In genomic region chr2:11018651-11019185, GRCh38 we compare ENCODE assay signal across 14 cellular contexts.
A peak's percentile ranks its signal among the peaks of the same experiment; 100 is the strongest.
DNase-seq lines count a peak whose midpoint lies in the region; ATAC-seq, FAIRE-seq and TF ChIP-seq lines count a peak whose summit lies in the region.
"Had no signal": no experiment of that assay in that cellular context is flagged by ENCODE, and none has a peak within 500 bp of the region (broad histone marks: within the 10 kb centered on the region; RNA-seq: fewer than 3 reads in every experiment).

No MANE protein-coding gene starts in this region.

- no peak for TF ChIP-seq RAD21 in HepG2 (CRISPR knock-in tag; IDR thresholded peaks at IDR 0.05)

- H3K4me3 ChIP-seq in HepG2 (replicated peaks in 1 of 3; ENCODE audit: insufficient read depth in 1 of 3, low read depth in 2 of 3, low read length in 3 of 3) (no peak overlapping the region), right lobe of liver (no peak overlapping the region)
- H3K4me3 ChIP-seq: BLaER1, GM12878, GM23338 had no signal

- H3K9ac ChIP-seq in HepG2 (ENCODE audit: insufficient read depth, low read depth, low read length) = no peak overlapping the region
- H3K9ac ChIP-seq: BLaER1 had no signal

- H3K9me3 ChIP-seq in HepG2 (ENCODE audit: low read length) (no peaks in the 10 kb centered on the region), right lobe of liver (no peaks in the 10 kb centered on the region)
- H3K9me3 ChIP-seq: Caco-2 had no signal

- ATAC-seq in HepG2 (peak; percentile 32; the same call in 1 of the 3 replicates), right lobe of liver (no peak), HG02588 (IDR thresholded peaks at IDR 0.05; ENCODE audit: unreplicated experiment) (no peak)
- ATAC-seq: GM12878, GM23338 had no signal

- no peak for FAIRE-seq in HepG2 (lab: Jason Lieb, UNC)
- FAIRE-seq: GM12878, GM18507 had no signal

- no peak overlapping the region for H3K4me3 Mint-ChIP-seq in glutamatergic neuron (ENCODE audit: unreplicated experiment)
- no peak overlapping the region for H3K4me3 Mint-ChIP-seq in osteocyte (ENCODE audit: unreplicated experiment)
- H3K4me3 Mint-ChIP-seq: CD8-positive, alpha-beta memory T cell; GM23338; IgD-negative memory B cell had no signal

- no peak for TF ChIP-seq POLR2A in HepG2 (IDR thresholded peaks at IDR 0.05; ENCODE audit: insufficient read depth in 1 of 2, low read depth in 2 of 2, low read length in 2 of 2)
- no peak for TF ChIP-seq POLR2A in right lobe of liver (IDR thresholded peaks at IDR 0.05)

- peaks cover 7% of the 10 kb centered on the region for H3K4me1 Mint-ChIP-seq in glutamatergic neuron (ENCODE audit: low read depth, unreplicated experiment)
- no peaks in the 10 kb centered on the region for H3K4me1 Mint-ChIP-seq in osteocyte (ENCODE audit: unreplicated experiment)
- H3K4me1 Mint-ChIP-seq: CD8-positive, alpha-beta memory T cell had no signal

- intact Hi-C loops in HepG2 (cut with micrococcal nuclease; ENCODE audit: unreplicated experiment) (no loop called here), right lobe of liver (cut with DNase I) (no loop called here)

- CTCF ChIA-PET in HepG2 (lab: Yijun Ruan, JAX; ENCODE audit: low intra/inter-chr PET ratio, low total read pairs) = no interaction called here

- POLR2A ChIA-PET in HepG2 (lab: Yijun Ruan, JAX) = no interaction called here

- H3K4me1 ChIP-seq in HepG2 (ENCODE audit: insufficient read depth, low read length) (no peaks in the 10 kb centered on the region), right lobe of liver (no peaks in the 10 kb centered on the region)
- H3K4me1 ChIP-seq: BLaER1, Caco-2 had no signal

- H2AFZ ChIP-seq in HepG2 (ENCODE audit: low read length) = no peak overlapping the region
- H2AFZ ChIP-seq: GM23338 had no signal

- BruUV-seq in HepG2 (replicated peaks; lab: Mats Ljungman, UMichigan) = no TSS peak

- H3K27ac Mint-ChIP-seq in glutamatergic neuron (ENCODE audit: unreplicated experiment) (peak overlapping the region; percentile 44), osteocyte (ENCODE audit: unreplicated experiment) (no peak overlapping the region)
- H3K27ac Mint-ChIP-seq: GM23338, IgD-negative memory B cell had no signal

- no peak for TF ChIP-seq CTCF in HepG2 (CRISPR knock-in tag; IDR thresholded peaks at IDR 0.05)
- TF ChIP-seq CTCF in right lobe of liver (IDR thresholded peaks at IDR 0.05) = no peak
- no peak for TF ChIP-seq CTCF in glutamatergic neuron (IDR thresholded peaks at IDR 0.05; ENCODE audit: partially characterized antibody, unreplicated experiment)
- TF ChIP-seq CTCF in osteocyte (IDR thresholded peaks at IDR 0.05) = no peak

- H3K27ac ChIP-seq in HepG2 (ENCODE audit: extremely low read length, insufficient read depth, low read length) = no peak overlapping the region
- no peak overlapping the region for H3K27ac ChIP-seq in right lobe of liver
- H3K27ac ChIP-seq: BLaER1 had no signal

- H3K9me3 Mint-ChIP-seq in glutamatergic neuron (ENCODE audit: unreplicated experiment) = peaks cover 2% of the 10 kb centered on the region
- H3K9me3 Mint-ChIP-seq in osteocyte (ENCODE audit: unreplicated experiment) = no peaks in the 10 kb centered on the region
- H3K9me3 Mint-ChIP-seq: CD8-positive, alpha-beta memory T cell; GM23338; IgD-negative memory B cell had no signal

- peaks cover 2 to 52% of the 10 kb centered on the region in 2 experiments; a peak in 4 of 5 replicates for H3K27me3 ChIP-seq in HepG2 (ENCODE audit: control insufficient read depth in 1 of 2, insufficient read depth in 2 of 2, low read length in 2 of 2)
- no peaks in the 10 kb centered on the region for H3K27me3 ChIP-seq in right lobe of liver
- H3K27me3 ChIP-seq: BLaER1 had no signal

- no peaks in the 10 kb centered on the region for H3K36me3 ChIP-seq in HepG2 (replicated peaks in 1 of 2; ENCODE audit: control insufficient read depth in 1 of 2, insufficient read depth in 2 of 2, low read length in 2 of 2)
- no peaks in the 10 kb centered on the region for H3K36me3 ChIP-seq in right lobe of liver
- H3K36me3 ChIP-seq: BLaER1 had no signal

- H4K20me1 ChIP-seq in HepG2 (ENCODE audit: insufficient read depth, low read length) = no peaks in the 10 kb centered on the region
- H4K20me1 ChIP-seq: BLaER1 had no signal

- no peak overlapping the region for H3K4me2 ChIP-seq in HepG2 (ENCODE audit: low read depth, low read length)
- H3K4me2 ChIP-seq: BLaER1, GM23338 had no signal

- TF ChIP-seq EP300 in HepG2 (IDR thresholded peaks at IDR 0.05; ENCODE audit: low read depth in 2 of 2, low read length in 2 of 2) = no peak
- TF ChIP-seq EP300 in HepG2 (CRISPR knock-in tag; IDR thresholded peaks at IDR 0.05; ENCODE audit: borderline replicate concordance) = no peak

- no peaks in the 10 kb centered on the region for H3K36me3 Mint-ChIP-seq in glutamatergic neuron (ENCODE audit: unreplicated experiment)
- H3K36me3 Mint-ChIP-seq in osteocyte (ENCODE audit: unreplicated experiment) = no peaks in the 10 kb centered on the region
- H3K36me3 Mint-ChIP-seq: CD8-positive, alpha-beta memory T cell; IgD-negative memory B cell had no signal

- peaks cover 3% of the 10 kb centered on the region for H3K27me3 Mint-ChIP-seq in glutamatergic neuron (ENCODE audit: unreplicated experiment)
- H3K27me3 Mint-ChIP-seq in osteocyte (ENCODE audit: unreplicated experiment) = peaks cover 55% of the 10 kb centered on the region

- H3K79me2 ChIP-seq in HepG2 (ENCODE audit: insufficient read depth, low read length) = no peaks in the 10 kb centered on the region

- in situ Hi-C loops in HepG2 (cut with HindIII; ENCODE audit: extremely low pct_ligation_motif_present, low pct_unique_long_range_greater_than_20kb) = no loop called here

- DNase-seq in HepG2 (ENCODE audit: low spot score) = no peak
- no peak for DNase-seq in right lobe of liver
- DNase-seq in glutamatergic neuron = no peak
- peak; percentile 51 for DNase-seq in osteocyte (ENCODE audit: extremely low spot score, unreplicated experiment)
- no peak for DNase-seq in activated T-cell treated with anti-CD3 and anti-CD28 coated beads, Interleukin-2, amount 50 U/mL, for 1 hour
- DNase-seq: Caco-2; CD8-positive, alpha-beta memory T cell; H7 had no signal

- 7% methylated on average over 3 of the region's 3 CpGs for WGBS in HepG2 (ENCODE audit: low lambda C conversion rate)
- WGBS in right lobe of liver (ENCODE audit: insufficient coverage, low coverage, low lambda C conversion rate, missing lambda C conversion rate) = 35% methylated on average over 2 of the region's 3 CpGs

TF ChIP-seq in HepG2, 621 proteins besides CTCF, POLR2A, EP300 and RAD21 (continues in another document):
- TF ChIP-seq MAX (IDR thresholded peaks at IDR 0.05) (no peak), BATF2 (CRISPR knock-in tag; IDR thresholded peaks at IDR 0.05) (no peak), ZNF142 (CRISPR knock-in tag; IDR thresholded peaks at IDR 0.05) (no peak)
